ENCODE assay signal across 28 cellular contexts in genomic region chr19:30677702-30678101, GRCh38.
"Had no signal": no experiment of that assay in that cellular context is flagged by ENCODE, and none has a peak within 500 bp of the region (broad histone marks: within the 10 kb centered on the region; RNA-seq: fewer than 3 reads in every experiment).

No MANE protein-coding gene starts in this region.

- H3K4me1 ChIP-seq: thyroid gland, upper lobe of right lung, uterus had no signal

- H3K9me3 Mint-ChIP-seq: stimulated activated effector memory CD8-positive, alpha-beta T cell treated with anti-CD3 and anti-CD28 coated beads, Interleukin-12 subunit alpha, Interleukin-12 subunit beta, amount 100 ng/mL, for 72 hours; stimulated activated naive CD8-positive, alpha-beta T cell treated with anti-CD3 and anti-CD28 coated beads, Interleukin-15, amount 100 ng/mL, for 72 hours; stimulated activated naive CD8-positive, alpha-beta T cell treated with anti-CD3 and anti-CD28 coated beads, Interleukin-15, Interleukin-2, amounts not matched to agents 100 ng/mL and 50 ng/mL, for 24 hours; type B pancreatic cell had no signal

- H3K27ac Mint-ChIP-seq: stimulated activated effector memory CD8-positive, alpha-beta T cell treated with anti-CD3 and anti-CD28 coated beads, Interleukin-12 subunit alpha, Interleukin-12 subunit beta, amount 100 ng/mL, for 72 hours; stimulated activated memory B cell treated with anti-CD40 and anti-IgM and Interleukin-4, amounts not matched to agents 10 μg/mL and 1 μg/mL and 100 μg/mL, for 72 hours; stimulated activated naive B cell treated with anti-CD40 and anti-IgM and Interleukin-4, amounts not matched to agents 10 μg/mL and 1 μg/mL and 100 μg/mL, for 72 hours; stimulated activated naive CD8-positive, alpha-beta T cell treated with anti-CD3 and anti-CD28 coated beads, Interleukin-15, Interleukin-2, amounts not matched to agents 100 ng/mL and 50 ng/mL, for 24 hours; type B pancreatic cell had no signal

- DNase-seq: stimulated activated CD4-positive, alpha-beta T cell treated with anti-CD3 and anti-CD28 coated beads, Interleukin-2, amount 100 ng/mL, for 48 hours; stimulated activated CD4-positive, alpha-beta T cell treated with anti-CD3 and anti-CD28 coated beads, Interleukin-4, amount 100 ng/mL, for 1 hour; stimulated activated CD4-positive, alpha-beta T cell treated with anti-CD3 and anti-CD28 coated beads, Interleukin-4, amount 100 ng/mL, for 24 hours; stimulated activated CD4-positive, alpha-beta T cell treated with anti-CD3 and anti-CD28 coated beads, Interleukin-4, amount 100 ng/mL, for 4 hours; stimulated activated CD8-positive, alpha-beta memory T cell treated with anti-CD3 and anti-CD28 coated beads, Interleukin-4, amount 100 ng/mL, for 48 hours; stimulated activated naive B cell treated with anti-CD40 and anti-IgM and Interleukin-4, amounts not matched to agents 10 μg/mL and 1 μg/mL and 100 μg/mL, for 72 hours; stimulated activated naive CD4-positive, alpha-beta T cell; stimulated activated naive CD4-positive, alpha-beta T cell treated with Interleukin-2 at 50 U/mL for 16 hours; stimulated activated naive CD8-positive, alpha-beta T cell treated with anti-CD3 and anti-CD28 coated beads, Interleukin-15, amount 100 ng/mL, for 72 hours; stimulated activated naive CD8-positive, alpha-beta T cell treated with anti-CD3 and anti-CD28 coated beads, Interleukin-15, Interleukin-2, amounts not matched to agents 100 U/mL and 50 U/mL, for 24 hours; stomach; substantia nigra; testis; thyroid gland; tibial artery; transverse colon; trophoblast cell; upper lobe of left lung; upper lobe of right lung; uterus had no signal

- H3K27me3 ChIP-seq: testis, thyroid gland, tibial nerve, transverse colon, upper lobe of left lung, uterus, vagina had no signal

- H3K36me3 ChIP-seq: stomach, suprapubic skin, thoracic aorta, thyroid gland, tibial artery, tibial nerve, transverse colon, upper lobe of left lung, upper lobe of right lung, uterus, vagina had no signal

- H3K4me1 Mint-ChIP-seq: stimulated activated effector memory CD8-positive, alpha-beta T cell treated with anti-CD3 and anti-CD28 coated beads, Interleukin-12 subunit alpha, Interleukin-12 subunit beta, amount 100 ng/mL, for 72 hours; stimulated activated memory B cell treated with anti-CD40 and anti-IgM and Interleukin-4, amounts not matched to agents 10 μg/mL and 1 μg/mL and 100 μg/mL, for 72 hours; stimulated activated naive B cell treated with anti-CD40 and anti-IgM and Interleukin-4, amounts not matched to agents 10 μg/mL and 1 μg/mL and 100 μg/mL, for 72 hours; stimulated activated naive CD8-positive, alpha-beta T cell treated with anti-CD3 and anti-CD28 coated beads, Interleukin-15, amount 100 ng/mL, for 72 hours had no signal

- H3K4me3 ChIP-seq: stomach, suprapubic skin, testis, thoracic aorta, thyroid gland, tibial artery, tibial nerve, transverse colon, upper lobe of left lung, upper lobe of right lung, uterus, vagina had no signal

- H3K27me3 Mint-ChIP-seq: stimulated activated memory B cell treated with anti-CD40 and anti-IgM and Interleukin-4, amounts not matched to agents 10 μg/mL and 1 μg/mL and 100 μg/mL, for 72 hours had no signal

- H3K4me3 Mint-ChIP-seq: stimulated activated effector memory CD8-positive, alpha-beta T cell treated with anti-CD3 and anti-CD28 coated beads, Interleukin-12 subunit alpha, Interleukin-12 subunit beta, amount 100 ng/mL, for 72 hours; stimulated activated memory B cell treated with anti-CD40 and anti-IgM and Interleukin-4, amounts not matched to agents 10 μg/mL and 1 μg/mL and 100 μg/mL, for 72 hours; stimulated activated naive B cell treated with anti-CD40 and anti-IgM and Interleukin-4, amounts not matched to agents 10 μg/mL and 1 μg/mL and 100 μg/mL, for 72 hours; stimulated activated naive CD8-positive, alpha-beta T cell treated with anti-CD3 and anti-CD28 coated beads, Interleukin-15, amount 100 ng/mL, for 72 hours; stimulated activated naive CD8-positive, alpha-beta T cell treated with anti-CD3 and anti-CD28 coated beads, Interleukin-15, Interleukin-2, amounts not matched to agents 100 ng/mL and 50 ng/mL, for 24 hours; type B pancreatic cell had no signal

- H3K9me3 ChIP-seq: stomach, suprapubic skin, testis, thoracic aorta, thyroid gland, tibial artery, tibial nerve, transverse colon, upper lobe of left lung, upper lobe of right lung, uterus, vagina had no signal

- H3K27ac ChIP-seq: stomach, suprapubic skin, testis, thoracic aorta, thyroid gland, tibial artery, tibial nerve, transverse colon, upper lobe of left lung, upper lobe of right lung, uterus, vagina had no signal

- H3K36me3 Mint-ChIP-seq: stimulated activated effector memory CD8-positive, alpha-beta T cell treated with anti-CD3 and anti-CD28 coated beads, Interleukin-12 subunit alpha, Interleukin-12 subunit beta, amount 100 ng/mL, for 72 hours; stimulated activated memory B cell treated with anti-CD40 and anti-IgM and Interleukin-4, amounts not matched to agents 10 μg/mL and 1 μg/mL and 100 μg/mL, for 72 hours; stimulated activated naive B cell treated with anti-CD40 and anti-IgM and Interleukin-4, amounts not matched to agents 10 μg/mL and 1 μg/mL and 100 μg/mL, for 72 hours; type B pancreatic cell had no signal
